Comparison of ENCODE assay signal across 1 cellular context in genomic region chr7:23802720-23803397, GRCh38.
TF ChIP-seq lines count a peak whose summit lies in the region.

No MANE protein-coding gene starts in this region.

TF ChIP-seq in HepG2, 621 proteins besides CTCF, POLR2A, EP300 and RAD21 (continued from another document):
- TF ChIP-seq, protein P1, sequence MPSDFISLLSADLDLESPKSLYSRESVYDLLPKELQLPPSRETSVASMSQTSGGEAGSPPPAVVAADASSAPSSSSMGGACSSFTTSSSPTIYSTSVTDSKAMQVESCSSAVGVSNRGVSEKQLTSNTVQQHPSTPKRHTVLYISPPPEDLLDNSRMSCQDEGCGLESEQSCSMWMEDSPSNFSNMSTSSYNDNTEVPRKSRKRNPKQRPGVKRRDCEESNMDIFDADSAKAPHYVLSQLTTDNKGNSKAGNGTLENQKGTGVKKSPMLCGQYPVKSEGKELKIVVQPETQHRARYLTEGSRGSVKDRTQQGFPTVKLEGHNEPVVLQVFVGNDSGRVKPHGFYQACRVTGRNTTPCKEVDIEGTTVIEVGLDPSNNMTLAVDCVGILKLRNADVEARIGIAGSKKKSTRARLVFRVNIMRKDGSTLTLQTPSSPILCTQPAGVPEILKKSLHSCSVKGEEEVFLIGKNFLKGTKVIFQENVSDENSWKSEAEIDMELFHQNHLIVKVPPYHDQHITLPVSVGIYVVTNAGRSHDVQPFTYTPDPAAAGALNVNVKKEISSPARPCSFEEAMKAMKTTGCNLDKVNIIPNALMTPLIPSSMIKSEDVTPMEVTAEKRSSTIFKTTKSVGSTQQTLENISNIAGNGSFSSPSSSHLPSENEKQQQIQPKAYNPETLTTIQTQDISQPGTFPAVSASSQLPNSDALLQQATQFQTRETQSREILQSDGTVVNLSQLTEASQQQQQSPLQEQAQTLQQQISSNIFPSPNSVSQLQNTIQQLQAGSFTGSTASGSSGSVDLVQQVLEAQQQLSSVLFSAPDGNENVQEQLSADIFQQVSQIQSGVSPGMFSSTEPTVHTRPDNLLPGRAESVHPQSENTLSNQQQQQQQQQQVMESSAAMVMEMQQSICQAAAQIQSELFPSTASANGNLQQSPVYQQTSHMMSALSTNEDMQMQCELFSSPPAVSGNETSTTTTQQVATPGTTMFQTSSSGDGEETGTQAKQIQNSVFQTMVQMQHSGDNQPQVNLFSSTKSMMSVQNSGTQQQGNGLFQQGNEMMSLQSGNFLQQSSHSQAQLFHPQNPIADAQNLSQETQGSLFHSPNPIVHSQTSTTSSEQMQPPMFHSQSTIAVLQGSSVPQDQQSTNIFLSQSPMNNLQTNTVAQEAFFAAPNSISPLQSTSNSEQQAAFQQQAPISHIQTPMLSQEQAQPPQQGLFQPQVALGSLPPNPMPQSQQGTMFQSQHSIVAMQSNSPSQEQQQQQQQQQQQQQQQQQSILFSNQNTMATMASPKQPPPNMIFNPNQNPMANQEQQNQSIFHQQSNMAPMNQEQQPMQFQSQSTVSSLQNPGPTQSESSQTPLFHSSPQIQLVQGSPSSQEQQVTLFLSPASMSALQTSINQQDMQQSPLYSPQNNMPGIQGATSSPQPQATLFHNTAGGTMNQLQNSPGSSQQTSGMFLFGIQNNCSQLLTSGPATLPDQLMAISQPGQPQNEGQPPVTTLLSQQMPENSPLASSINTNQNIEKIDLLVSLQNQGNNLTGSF (CRISPR knock-in tag; IDR thresholded peaks at IDR 0.05): no peak
- TF ChIP-seq ZNF230 (CRISPR knock-in tag; IDR thresholded peaks at IDR 0.05): no peak
- TF ChIP-seq ZNF451 (CRISPR knock-in tag; IDR thresholded peaks at IDR 0.05): no peak
- no peak for TF ChIP-seq HMG20B (CRISPR knock-in tag; conservative IDR thresholded peaks at IDR 0.05)
- TF ChIP-seq FOXK2 (IDR thresholded peaks at IDR 0.05): no peak
- TF ChIP-seq ZFP1 (CRISPR knock-in tag; IDR thresholded peaks at IDR 0.05): no peak
